8 cellular contexts compared by ENCODE assay signal in genomic region chr16:49282690-49283375, GRCh38. TPM values are rescaled to one million over a fixed set of nuclear protein-coding genes. Genes with fewer than 3 reads are reported as not detected.
A peak's percentile ranks its signal among the peaks of the same experiment; 100 is the strongest.
DNase-seq lines count a peak whose midpoint lies in the region; ATAC-seq and TF ChIP-seq lines count a peak whose summit lies in the region.

No MANE protein-coding gene starts in this region.

- 1% methylated on average over 49 of the region's 49 CpGs for WGBS in smooth muscle cell (ENCODE audit: low lambda C conversion rate)

- no peaks in the 10 kb centered on the region for H3K36me3 ChIP-seq in iPS-15b (ENCODE audit: control insufficient read depth, insufficient read depth, low read length)
- H3K36me3 ChIP-seq in smooth muscle cell (ENCODE audit: low read depth): no peaks in the 10 kb centered on the region

- H3F3A ChIP-seq in smooth muscle cell (ENCODE audit: low read depth): no peaks in the 10 kb centered on the region

- no peak for TF ChIP-seq CTCF in smooth muscle cell (IDR thresholded peaks at IDR 0.05; ENCODE audit: borderline replicate concordance, insufficient read depth, poor library complexity, severe bottlenecking)

- peaks cover 76% of the 10 kb centered on the region for H3K27me3 ChIP-seq in iPS-15b (ENCODE audit: control insufficient read depth, insufficient read depth, low read length)
- peaks cover 95% of the 10 kb centered on the region for H3K27me3 ChIP-seq in smooth muscle cell (ENCODE audit: low read depth)

- no peak overlapping the region for H3K27ac ChIP-seq in smooth muscle cell (ENCODE audit: low read depth)

- peak overlapping the region; percentile 86 for H3K4me2 ChIP-seq in smooth muscle cell

- H4K20me1 ChIP-seq in smooth muscle cell (ENCODE audit: low read depth): no peaks in the 10 kb centered on the region

- H3K9ac ChIP-seq in iPS-15b (ENCODE audit: low read depth, low read length) (no peak overlapping the region), smooth muscle cell (ENCODE audit: low read depth) (no peak overlapping the region)

- H3K4me3 ChIP-seq in iPS-15b (ENCODE audit: low read depth, low read length) (peak overlapping the region; percentile 71), smooth muscle cell (peak overlapping the region; percentile 50)

- ATAC-seq in SK-N-SH treated with all-trans-retinoic acid at 6 μM for 48 hours (0 out of 3 replicates have a peak, but pooled peaks have one; percentile 5), HG03280 (IDR thresholded peaks at IDR 0.05; ENCODE audit: unreplicated experiment) (no peak)

- peaks cover 5% of the 10 kb centered on the region for H3K4me1 ChIP-seq in iPS-15b (ENCODE audit: control insufficient read depth, insufficient read depth, low read length)
- peaks cover 7% of the 10 kb centered on the region for H3K4me1 ChIP-seq in smooth muscle cell (ENCODE audit: low read depth)

- H3K9me3 ChIP-seq in iPS-15b (ENCODE audit: control insufficient read depth, insufficient read depth, low read length) (no peaks in the 10 kb centered on the region), smooth muscle cell (replicated peaks; ENCODE audit: low read depth) (no peaks in the 10 kb centered on the region)

- H3K79me2 ChIP-seq in smooth muscle cell (ENCODE audit: low read depth): no peaks in the 10 kb centered on the region

- DNase-seq in NCI-H1417 (lab: John Stamatoyannopoulos, UW) (peak; percentile 71 to 83 (median 79)), NCI-H1417 treated with DMSO at 0.1 percent for 48 hours (lab: John Stamatoyannopoulos, UW) (no peak), smooth muscle cell (lab: John Stamatoyannopoulos, UW; ENCODE audit: unreplicated experiment) (no peak), NCI-H2196 treated with DMSO at 0.1 percent for 48 hours (lab: John Stamatoyannopoulos, UW; ENCODE audit: unreplicated experiment) (no peak), AG08395 (ENCODE audit: low spot score) (no peak)

- H2AFZ ChIP-seq in smooth muscle cell (ENCODE audit: low read depth): no peak overlapping the region

TF ChIP-seq in SK-N-SH treated with all-trans-retinoic acid at 6 μM for 48 hours, 23 proteins besides CTCF, POLR2A, EP300 and RAD21:
- TF ChIP-seq TOX (CRISPR knock-in tag; IDR thresholded peaks at IDR 0.05; ENCODE audit: borderline replicate concordance) (no peak), SNAI2 (CRISPR knock-in tag; IDR thresholded peaks at IDR 0.05) (no peak)
- TF ChIP-seq, protein P1, sequence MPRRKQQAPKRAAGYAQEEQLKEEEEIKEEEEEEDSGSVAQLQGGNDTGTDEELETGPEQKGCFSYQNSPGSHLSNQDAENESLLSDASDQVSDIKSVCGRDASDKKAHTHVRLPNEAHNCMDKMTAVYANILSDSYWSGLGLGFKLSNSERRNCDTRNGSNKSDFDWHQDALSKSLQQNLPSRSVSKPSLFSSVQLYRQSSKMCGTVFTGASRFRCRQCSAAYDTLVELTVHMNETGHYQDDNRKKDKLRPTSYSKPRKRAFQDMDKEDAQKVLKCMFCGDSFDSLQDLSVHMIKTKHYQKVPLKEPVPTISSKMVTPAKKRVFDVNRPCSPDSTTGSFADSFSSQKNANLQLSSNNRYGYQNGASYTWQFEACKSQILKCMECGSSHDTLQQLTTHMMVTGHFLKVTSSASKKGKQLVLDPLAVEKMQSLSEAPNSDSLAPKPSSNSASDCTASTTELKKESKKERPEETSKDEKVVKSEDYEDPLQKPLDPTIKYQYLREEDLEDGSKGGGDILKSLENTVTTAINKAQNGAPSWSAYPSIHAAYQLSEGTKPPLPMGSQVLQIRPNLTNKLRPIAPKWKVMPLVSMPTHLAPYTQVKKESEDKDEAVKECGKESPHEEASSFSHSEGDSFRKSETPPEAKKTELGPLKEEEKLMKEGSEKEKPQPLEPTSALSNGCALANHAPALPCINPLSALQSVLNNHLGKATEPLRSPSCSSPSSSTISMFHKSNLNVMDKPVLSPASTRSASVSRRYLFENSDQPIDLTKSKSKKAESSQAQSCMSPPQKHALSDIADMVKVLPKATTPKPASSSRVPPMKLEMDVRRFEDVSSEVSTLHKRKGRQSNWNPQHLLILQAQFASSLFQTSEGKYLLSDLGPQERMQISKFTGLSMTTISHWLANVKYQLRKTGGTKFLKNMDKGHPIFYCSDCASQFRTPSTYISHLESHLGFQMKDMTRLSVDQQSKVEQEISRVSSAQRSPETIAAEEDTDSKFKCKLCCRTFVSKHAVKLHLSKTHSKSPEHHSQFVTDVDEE (CRISPR knock-in tag; IDR thresholded peaks at IDR 0.05): no peak

RNA-seq across cellular contexts. Expression of gene CBLN1, which starts 1.2 kb away (rescaled TPM):
- not detected in 2 replicates for total RNA-seq in smooth muscle cell
- not detected in 2 replicates for polyA plus RNA-seq in smooth muscle cell

Comparison
In these comparisons a context has a peak if more than half of its experiments do, and no peak if none do; other contexts are left out.
1. DNase-seq: peak in NCI-H1417 (3 of 3); none in NCI-H1417 treated with DMSO at 0.1 percent for 48 hours (single experiment), smooth muscle cell (single experiment), NCI-H2196 treated with DMSO at 0.1 percent for 48 hours (single experiment) and AG08395 (single experiment).